In the genomic region with DNA sequence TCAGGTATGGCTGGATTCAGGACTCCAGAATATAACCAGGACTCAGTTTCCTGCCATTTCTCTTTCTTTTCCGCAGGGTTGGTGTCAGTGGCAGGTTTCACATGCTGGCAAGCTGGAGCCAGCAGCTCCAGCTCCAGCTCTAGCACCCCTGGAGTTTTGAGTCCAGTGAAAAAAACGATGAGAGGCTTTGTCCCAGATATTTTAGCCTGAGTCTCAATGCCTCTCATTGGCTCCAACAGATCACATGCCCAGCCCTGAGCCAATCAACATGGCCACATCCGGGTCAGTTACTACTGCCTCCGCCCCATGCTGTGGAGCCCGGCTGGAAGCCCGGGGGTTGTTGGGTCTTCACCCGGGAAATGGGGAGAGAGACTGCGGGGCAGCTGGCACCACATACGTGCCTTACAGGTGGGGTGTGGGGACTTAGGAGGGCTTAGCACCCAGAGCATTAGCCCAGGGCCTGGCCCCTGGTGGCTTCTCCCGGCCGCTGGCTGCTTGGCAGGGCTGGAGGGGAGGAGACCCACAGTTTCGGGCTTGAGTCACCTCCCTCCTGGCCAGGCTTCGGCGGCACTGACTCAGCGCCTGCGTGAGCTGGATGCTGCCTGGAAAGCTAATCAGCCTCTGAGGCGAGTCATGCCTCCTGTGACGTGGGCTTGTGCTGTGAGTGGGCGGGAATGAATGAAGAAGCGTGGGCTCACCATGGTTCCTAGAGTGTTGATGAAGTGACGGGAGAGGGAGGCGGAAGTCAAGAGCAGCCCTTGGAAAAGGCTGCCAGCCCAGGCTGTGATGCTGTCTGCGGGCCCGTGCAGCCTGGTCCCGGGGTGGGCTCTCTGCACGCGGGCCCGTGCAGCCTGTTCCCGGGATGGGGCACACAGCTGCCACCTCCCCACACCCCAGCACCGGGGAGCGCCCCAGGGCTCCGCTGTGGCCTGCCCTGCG, we compare ENCODE assay signal across 1 cellular context.
TF ChIP-seq lines count a peak whose summit lies in the region.

No MANE protein-coding gene starts in this region.

TF ChIP-seq in HepG2, 621 proteins besides CTCF, POLR2A, EP300 and RAD21 (continued from another document and continues in another):
- TF ChIP-seq, protein P1, sequence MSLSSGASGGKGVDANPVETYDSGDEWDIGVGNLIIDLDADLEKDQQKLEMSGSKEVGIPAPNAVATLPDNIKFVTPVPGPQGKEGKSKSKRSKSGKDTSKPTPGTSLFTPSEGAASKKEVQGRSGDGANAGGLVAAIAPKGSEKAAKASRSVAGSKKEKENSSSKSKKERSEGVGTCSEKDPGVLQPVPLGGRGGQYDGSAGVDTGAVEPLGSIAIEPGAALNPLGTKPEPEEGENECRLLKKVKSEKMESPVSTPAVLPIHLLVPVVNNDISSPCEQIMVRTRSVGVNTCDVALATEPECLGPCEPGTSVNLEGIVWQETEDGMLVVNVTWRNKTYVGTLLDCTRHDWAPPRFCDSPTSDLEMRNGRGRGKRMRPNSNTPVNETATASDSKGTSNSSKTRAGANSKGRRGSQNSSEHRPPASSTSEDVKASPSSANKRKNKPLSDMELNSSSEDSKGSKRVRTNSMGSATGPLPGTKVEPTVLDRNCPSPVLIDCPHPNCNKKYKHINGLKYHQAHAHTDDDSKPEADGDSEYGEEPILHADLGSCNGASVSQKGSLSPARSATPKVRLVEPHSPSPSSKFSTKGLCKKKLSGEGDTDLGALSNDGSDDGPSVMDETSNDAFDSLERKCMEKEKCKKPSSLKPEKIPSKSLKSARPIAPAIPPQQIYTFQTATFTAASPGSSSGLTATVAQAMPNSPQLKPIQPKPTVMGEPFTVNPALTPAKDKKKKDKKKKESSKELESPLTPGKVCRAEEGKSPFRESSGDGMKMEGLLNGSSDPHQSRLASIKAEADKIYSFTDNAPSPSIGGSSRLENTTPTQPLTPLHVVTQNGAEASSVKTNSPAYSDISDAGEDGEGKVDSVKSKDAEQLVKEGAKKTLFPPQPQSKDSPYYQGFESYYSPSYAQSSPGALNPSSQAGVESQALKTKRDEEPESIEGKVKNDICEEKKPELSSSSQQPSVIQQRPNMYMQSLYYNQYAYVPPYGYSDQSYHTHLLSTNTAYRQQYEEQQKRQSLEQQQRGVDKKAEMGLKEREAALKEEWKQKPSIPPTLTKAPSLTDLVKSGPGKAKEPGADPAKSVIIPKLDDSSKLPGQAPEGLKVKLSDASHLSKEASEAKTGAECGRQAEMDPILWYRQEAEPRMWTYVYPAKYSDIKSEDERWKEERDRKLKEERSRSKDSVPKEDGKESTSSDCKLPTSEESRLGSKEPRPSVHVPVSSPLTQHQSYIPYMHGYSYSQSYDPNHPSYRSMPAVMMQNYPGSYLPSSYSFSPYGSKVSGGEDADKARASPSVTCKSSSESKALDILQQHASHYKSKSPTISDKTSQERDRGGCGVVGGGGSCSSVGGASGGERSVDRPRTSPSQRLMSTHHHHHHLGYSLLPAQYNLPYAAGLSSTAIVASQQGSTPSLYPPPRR (CRISPR knock-in tag; IDR thresholded peaks at IDR 0.05; ENCODE audit: borderline replicate concordance), result 0 out of 2 replicates have a peak, but pooled peaks have one; percentile 29
- peak; percentile 51; the same call in 1 of the 2 replicates for TF ChIP-seq ZC3H4 (CRISPR knock-in tag; IDR thresholded peaks at IDR 0.05; ENCODE audit: borderline replicate concordance)
- TF ChIP-seq ZNF557 (CRISPR knock-in tag; IDR thresholded peaks at IDR 0.05), result peak; percentile 35; the same call in 1 of the 2 replicates
- TF ChIP-seq MAZ (IDR thresholded peaks at IDR 0.05; ENCODE audit: borderline replicate concordance, low read depth, low read length), result 0 out of 2 replicates have a peak, but pooled peaks have one; percentile 31
- TF ChIP-seq MAZ (CRISPR knock-in tag; IDR thresholded peaks at IDR 0.05; ENCODE audit: low read depth), result no peak; the same call in none of the 2 replicates
- no peak for TF ChIP-seq MAFG (CRISPR knock-in tag; IDR thresholded peaks at IDR 0.05)
- peak; percentile 29; the same call in 1 of the 2 replicates for TF ChIP-seq YEATS4 (CRISPR knock-in tag; IDR thresholded peaks at IDR 0.05; ENCODE audit: borderline replicate concordance)
- peak; percentile 78; the same call in 1 of the 2 replicates for TF ChIP-seq ZSCAN9 (CRISPR knock-in tag; IDR thresholded peaks at IDR 0.05; ENCODE audit: borderline replicate concordance)
- TF ChIP-seq MAFK (conservative IDR thresholded peaks at IDR 0.05 in 1 of 2, IDR thresholded peaks at IDR 0.05 in 1 of 2; ENCODE audit: low read length in 2 of 2), result peak; percentile 39 to 61; a peak in 3 of 4 replicates
- TF ChIP-seq IKZF4 (CRISPR knock-in tag; IDR thresholded peaks at IDR 0.05; ENCODE audit: borderline replicate concordance, low read depth, not compliant biosample characterization), result no peak
- TF ChIP-seq ELF1 (CRISPR knock-in tag; IDR thresholded peaks at IDR 0.05), result peak; percentile 64
- TF ChIP-seq SALL2 (CRISPR knock-in tag; IDR thresholded peaks at IDR 0.05), result peak; percentile 69; the same call in 1 of the 2 replicates
- TF ChIP-seq KLF16 (CRISPR knock-in tag; IDR thresholded peaks at IDR 0.05), result peak in 1 of 2 experiments; percentile 71; a peak in 2 of 4 replicates
- peak; percentile 44 for TF ChIP-seq TBL1XR1 (IDR thresholded peaks at IDR 0.05; ENCODE audit: borderline replicate concordance, low read length, partially characterized antibody)
- TF ChIP-seq, protein P2, sequence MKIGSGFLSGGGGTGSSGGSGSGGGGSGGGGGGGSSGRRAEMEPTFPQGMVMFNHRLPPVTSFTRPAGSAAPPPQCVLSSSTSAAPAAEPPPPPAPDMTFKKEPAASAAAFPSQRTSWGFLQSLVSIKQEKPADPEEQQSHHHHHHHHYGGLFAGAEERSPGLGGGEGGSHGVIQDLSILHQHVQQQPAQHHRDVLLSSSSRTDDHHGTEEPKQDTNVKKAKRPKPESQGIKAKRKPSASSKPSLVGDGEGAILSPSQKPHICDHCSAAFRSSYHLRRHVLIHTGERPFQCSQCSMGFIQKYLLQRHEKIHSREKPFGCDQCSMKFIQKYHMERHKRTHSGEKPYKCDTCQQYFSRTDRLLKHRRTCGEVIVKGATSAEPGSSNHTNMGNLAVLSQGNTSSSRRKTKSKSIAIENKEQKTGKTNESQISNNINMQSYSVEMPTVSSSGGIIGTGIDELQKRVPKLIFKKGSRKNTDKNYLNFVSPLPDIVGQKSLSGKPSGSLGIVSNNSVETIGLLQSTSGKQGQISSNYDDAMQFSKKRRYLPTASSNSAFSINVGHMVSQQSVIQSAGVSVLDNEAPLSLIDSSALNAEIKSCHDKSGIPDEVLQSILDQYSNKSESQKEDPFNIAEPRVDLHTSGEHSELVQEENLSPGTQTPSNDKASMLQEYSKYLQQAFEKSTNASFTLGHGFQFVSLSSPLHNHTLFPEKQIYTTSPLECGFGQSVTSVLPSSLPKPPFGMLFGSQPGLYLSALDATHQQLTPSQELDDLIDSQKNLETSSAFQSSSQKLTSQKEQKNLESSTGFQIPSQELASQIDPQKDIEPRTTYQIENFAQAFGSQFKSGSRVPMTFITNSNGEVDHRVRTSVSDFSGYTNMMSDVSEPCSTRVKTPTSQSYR (CRISPR knock-in tag; IDR thresholded peaks at IDR 0.05; ENCODE audit: borderline replicate concordance), result no peak
- TF ChIP-seq ZNF232 (CRISPR knock-in tag; IDR thresholded peaks at IDR 0.05; ENCODE audit: borderline replicate concordance), result peak; percentile 74; the same call in 1 of the 2 replicates
- no peak for TF ChIP-seq SRSF9 (IDR thresholded peaks at IDR 0.05; ENCODE audit: borderline replicate concordance, insufficient read depth, low read depth, low read length, poor library complexity, severe bottlenecking)
- TF ChIP-seq ZNF326 (CRISPR knock-in tag; IDR thresholded peaks at IDR 0.05; ENCODE audit: borderline replicate concordance), result no peak
- no peak for TF ChIP-seq ZNF24 (IDR thresholded peaks at IDR 0.05)
- no peak for TF ChIP-seq NCOA1 (CRISPR knock-in tag; IDR thresholded peaks at IDR 0.05)
- no peak for TF ChIP-seq ZNF3 (CRISPR knock-in tag; IDR thresholded peaks at IDR 0.05)
- TF ChIP-seq NFYC (CRISPR knock-in tag; IDR thresholded peaks at IDR 0.05), result peak; percentile 94
- peak; percentile 49; the same call in 1 of the 2 replicates for TF ChIP-seq ETV5 (CRISPR knock-in tag; IDR thresholded peaks at IDR 0.05; ENCODE audit: borderline replicate concordance)
- no peak for TF ChIP-seq ZNF703 (CRISPR knock-in tag; IDR thresholded peaks at IDR 0.05; ENCODE audit: borderline replicate concordance)
- TF ChIP-seq, protein P3, sequence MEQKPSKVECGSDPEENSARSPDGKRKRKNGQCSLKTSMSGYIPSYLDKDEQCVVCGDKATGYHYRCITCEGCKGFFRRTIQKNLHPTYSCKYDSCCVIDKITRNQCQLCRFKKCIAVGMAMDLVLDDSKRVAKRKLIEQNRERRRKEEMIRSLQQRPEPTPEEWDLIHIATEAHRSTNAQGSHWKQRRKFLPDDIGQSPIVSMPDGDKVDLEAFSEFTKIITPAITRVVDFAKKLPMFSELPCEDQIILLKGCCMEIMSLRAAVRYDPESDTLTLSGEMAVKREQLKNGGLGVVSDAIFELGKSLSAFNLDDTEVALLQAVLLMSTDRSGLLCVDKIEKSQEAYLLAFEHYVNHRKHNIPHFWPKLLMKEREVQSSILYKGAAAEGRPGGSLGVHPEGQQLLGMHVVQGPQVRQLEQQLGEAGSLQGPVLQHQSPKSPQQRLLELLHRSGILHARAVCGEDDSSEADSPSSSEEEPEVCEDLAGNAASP (CRISPR knock-in tag; IDR thresholded peaks at IDR 0.05; ENCODE audit: borderline replicate concordance), result no peak
- TF ChIP-seq ZNF446 (CRISPR knock-in tag; IDR thresholded peaks at IDR 0.05), result 0 out of 2 replicates have a peak, but pooled peaks have one; percentile 13
- no peak for TF ChIP-seq ZNF431 (CRISPR knock-in tag; IDR thresholded peaks at IDR 0.05; ENCODE audit: borderline replicate concordance, low read depth)
- TF ChIP-seq SMARCE1 (IDR thresholded peaks at IDR 0.05; ENCODE audit: borderline replicate concordance), result no peak
- no peak for TF ChIP-seq ZNF460 (CRISPR knock-in tag; IDR thresholded peaks at IDR 0.05; ENCODE audit: borderline replicate concordance)
- TF ChIP-seq NCOA5 (CRISPR knock-in tag; IDR thresholded peaks at IDR 0.05), result no peak
- peak; percentile 49 for TF ChIP-seq TARDBP (CRISPR knock-in tag; IDR thresholded peaks at IDR 0.05)
- TF ChIP-seq ZNF782 (CRISPR knock-in tag; IDR thresholded peaks at IDR 0.05; ENCODE audit: borderline replicate concordance), result no peak
- no peak for TF ChIP-seq RFX1 (IDR thresholded peaks at IDR 0.05)
- peak; percentile 71 for TF ChIP-seq HDAC1 (CRISPR knock-in tag; IDR thresholded peaks at IDR 0.05)
- TF ChIP-seq NAIF1 (CRISPR knock-in tag; IDR thresholded peaks at IDR 0.05; ENCODE audit: borderline replicate concordance), result peak; percentile 61; the same call in 1 of the 2 replicates
- TF ChIP-seq, protein P4, sequence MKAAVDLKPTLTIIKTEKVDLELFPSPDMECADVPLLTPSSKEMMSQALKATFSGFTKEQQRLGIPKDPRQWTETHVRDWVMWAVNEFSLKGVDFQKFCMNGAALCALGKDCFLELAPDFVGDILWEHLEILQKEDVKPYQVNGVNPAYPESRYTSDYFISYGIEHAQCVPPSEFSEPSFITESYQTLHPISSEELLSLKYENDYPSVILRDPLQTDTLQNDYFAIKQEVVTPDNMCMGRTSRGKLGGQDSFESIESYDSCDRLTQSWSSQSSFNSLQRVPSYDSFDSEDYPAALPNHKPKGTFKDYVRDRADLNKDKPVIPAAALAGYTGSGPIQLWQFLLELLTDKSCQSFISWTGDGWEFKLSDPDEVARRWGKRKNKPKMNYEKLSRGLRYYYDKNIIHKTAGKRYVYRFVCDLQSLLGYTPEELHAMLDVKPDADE (CRISPR knock-in tag; IDR thresholded peaks at IDR 0.05), result no peak
- TF ChIP-seq TBX2 (CRISPR knock-in tag; IDR thresholded peaks at IDR 0.05; ENCODE audit: borderline replicate concordance), result peak; percentile 71; the same call in 1 of the 2 replicates
- TF ChIP-seq BCL6 (CRISPR knock-in tag; IDR thresholded peaks at IDR 0.05), result no peak
- TF ChIP-seq, protein P5, sequence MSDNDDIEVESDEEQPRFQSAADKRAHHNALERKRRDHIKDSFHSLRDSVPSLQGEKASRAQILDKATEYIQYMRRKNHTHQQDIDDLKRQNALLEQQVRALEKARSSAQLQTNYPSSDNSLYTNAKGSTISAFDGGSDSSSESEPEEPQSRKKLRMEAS (IDR thresholded peaks at IDR 0.05), result peak; percentile 85
- TF ChIP-seq FOXJ3 (CRISPR knock-in tag; IDR thresholded peaks at IDR 0.05; ENCODE audit: borderline replicate concordance), result no peak; the same call in 1 of the 2 replicates
- no peak; the same call in 1 of the 2 replicates for TF ChIP-seq ZBTB3 (CRISPR knock-in tag; IDR thresholded peaks at IDR 0.05; ENCODE audit: borderline replicate concordance, low read depth)
- no peak for TF ChIP-seq CCAR2 (optimal IDR thresholded peaks at IDR 0.05; ENCODE audit: low read depth, low read length)
- TF ChIP-seq ZNF34 (CRISPR knock-in tag; IDR thresholded peaks at IDR 0.05; ENCODE audit: borderline replicate concordance), result peak; percentile 31; the same call in 1 of the 2 replicates
- TF ChIP-seq ZNF441 (CRISPR knock-in tag; IDR thresholded peaks at IDR 0.05; ENCODE audit: borderline replicate concordance), result no peak
- no peak for TF ChIP-seq NR1H2 (CRISPR knock-in tag; IDR thresholded peaks at IDR 0.05; ENCODE audit: borderline replicate concordance, low read depth)
- TF ChIP-seq ZBTB7B (CRISPR knock-in tag; IDR thresholded peaks at IDR 0.05), result no peak; the same call in 1 of the 2 replicates
- peak; percentile 77 for TF ChIP-seq ZFY (CRISPR knock-in tag; IDR thresholded peaks at IDR 0.05)
- peak; percentile 85 for TF ChIP-seq NFKB2 (CRISPR knock-in tag; IDR thresholded peaks at IDR 0.05; ENCODE audit: borderline replicate concordance)
- TF ChIP-seq ZNF598 (CRISPR knock-in tag; IDR thresholded peaks at IDR 0.05; ENCODE audit: borderline replicate concordance), result 0 out of 2 replicates have a peak, but pooled peaks have one; percentile 29
- no peak for TF ChIP-seq ZFP62 (CRISPR knock-in tag; IDR thresholded peaks at IDR 0.05)
- 0 out of 2 replicates have a peak, but pooled peaks have one; percentile 27 for TF ChIP-seq ZSCAN22 (CRISPR knock-in tag; IDR thresholded peaks at IDR 0.05)
- TF ChIP-seq, protein P6, sequence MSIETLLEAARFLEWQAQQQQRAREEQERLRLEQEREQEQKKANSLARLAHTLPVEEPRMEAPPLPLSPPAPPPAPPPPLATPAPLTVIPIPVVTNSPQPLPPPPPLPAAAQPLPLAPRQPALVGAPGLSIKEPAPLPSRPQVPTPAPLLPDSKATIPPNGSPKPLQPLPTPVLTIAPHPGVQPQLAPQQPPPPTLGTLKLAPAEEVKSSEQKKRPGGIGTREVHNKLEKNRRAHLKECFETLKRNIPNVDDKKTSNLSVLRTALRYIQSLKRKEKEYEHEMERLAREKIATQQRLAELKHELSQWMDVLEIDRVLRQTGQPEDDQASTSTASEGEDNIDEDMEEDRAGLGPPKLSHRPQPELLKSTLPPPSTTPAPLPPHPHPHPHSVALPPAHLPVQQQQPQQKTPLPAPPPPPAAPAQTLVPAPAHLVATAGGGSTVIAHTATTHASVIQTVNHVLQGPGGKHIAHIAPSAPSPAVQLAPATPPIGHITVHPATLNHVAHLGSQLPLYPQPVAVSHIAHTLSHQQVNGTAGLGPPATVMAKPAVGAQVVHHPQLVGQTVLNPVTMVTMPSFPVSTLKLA (IDR thresholded peaks at IDR 0.05), result 0 out of 2 replicates have a peak, but pooled peaks have one; percentile 7
- TF ChIP-seq ZNF124 (CRISPR knock-in tag; IDR thresholded peaks at IDR 0.05), result no peak; the same call in 1 of the 2 replicates
- TF ChIP-seq HOXA7 (CRISPR knock-in tag; IDR thresholded peaks at IDR 0.05), result no peak
- TF ChIP-seq STAG1 (CRISPR knock-in tag; IDR thresholded peaks at IDR 0.05), result 0 out of 2 replicates have a peak, but pooled peaks have one; percentile 6
